Comparison of ENCODE assay signal across 8 cellular contexts in the genomic region with DNA sequence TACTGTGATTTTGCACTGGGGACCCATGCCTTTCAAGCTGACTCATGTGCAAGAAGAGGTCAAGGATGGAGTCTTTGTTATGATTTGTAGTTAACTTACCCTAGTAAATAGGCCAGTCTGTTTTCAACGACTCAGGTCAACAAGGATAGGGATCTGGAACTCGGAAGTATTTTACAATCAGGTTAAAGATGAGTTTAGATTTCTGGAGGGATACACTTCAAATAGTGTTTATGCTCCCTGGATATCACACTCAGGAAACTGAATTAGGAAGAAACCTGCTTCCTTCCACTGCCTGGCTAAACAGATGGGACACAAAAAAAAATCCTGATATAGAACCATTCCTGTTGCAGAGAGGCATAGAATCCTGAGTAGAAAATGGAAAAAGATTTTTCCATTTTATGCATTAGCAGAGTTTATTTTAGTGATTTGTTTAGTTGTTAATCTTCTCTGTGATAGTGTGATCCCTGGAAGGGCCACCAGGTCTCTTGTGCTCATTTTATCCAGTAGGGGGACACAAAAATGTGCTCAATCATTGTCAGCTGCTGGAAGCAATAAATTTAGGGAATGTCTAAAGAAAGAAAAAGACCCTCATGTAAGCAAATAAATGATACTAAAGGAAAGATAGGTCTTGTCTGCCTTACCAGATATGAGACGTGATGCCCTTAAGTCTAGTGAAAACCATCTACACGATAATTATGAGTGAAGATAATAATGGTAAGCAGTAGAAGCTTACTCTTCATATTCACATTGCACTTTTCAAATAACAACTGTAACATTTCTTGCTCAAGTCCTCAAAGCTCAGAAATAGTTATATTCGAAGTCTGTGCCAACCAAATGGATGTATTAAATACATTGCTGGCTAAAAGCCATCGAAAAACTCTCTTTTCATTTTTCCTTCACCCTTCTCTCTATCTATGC.
DNase-seq lines count a peak whose midpoint lies in the region; ATAC-seq and TF ChIP-seq lines count a peak whose summit lies in the region.

No MANE protein-coding gene starts in this region.

- TF ChIP-seq CTCF in AG09319 (IDR thresholded peaks at IDR 0.05; ENCODE audit: low read depth, low read length) (peak; percentile 39), RWPE1 (conservative IDR thresholded peaks at IDR 0.05; ENCODE audit: low read depth) (0 out of 2 replicates have a peak, but pooled peaks have one; percentile 7), fibroblast of villous mesenchyme (IDR thresholded peaks at IDR 0.05; ENCODE audit: insufficient read depth, low read depth, low read length) (peak; percentile 54)

- H3K4me3 ChIP-seq in fibroblast of villous mesenchyme (ENCODE audit: low read depth, low read length) = no peak overlapping the region

- ATAC-seq in GM18505 (IDR thresholded peaks at IDR 0.05; ENCODE audit: unreplicated experiment) (no peak), GM21786 (IDR thresholded peaks at IDR 0.05; ENCODE audit: unreplicated experiment) (no peak)

- CTCF ChIA-PET in RWPE1 (lab: Yijun Ruan, JAX) = interaction anchor here (0.6 to 0.7 kb wide), 4 partner anchors 9 to 521 kb away, joined by 3 to 5 read pairs (median 3); no protein-coding TSS in a partner anchor

- H3K27ac ChIP-seq in RWPE1 = no peak overlapping the region

- TF ChIP-seq POLR2A in GM18505 (IDR thresholded peaks at IDR 0.05; ENCODE audit: borderline replicate concordance, extremely low read depth, insufficient read depth, insufficient read length) = no peak

- POLR2A ChIA-PET in RWPE1 (lab: Yijun Ruan, JAX; ENCODE audit: low non-redundant PET) = no interaction called here

- DNase-seq in AG09319 (ENCODE audit: extremely low read depth, low read depth) = no peak
- peak; percentile 20 for DNase-seq in HuH-7 (ENCODE audit: low spot score)
- DNase-seq in RWPE1 (ENCODE audit: low spot score) = peak; percentile 11
- peak; percentile 48 for DNase-seq in fibroblast of villous mesenchyme (ENCODE audit: low read depth)
- peak; percentile 47 for DNase-seq in putamen (ENCODE audit: low spot score)
- no peak for DNase-seq in hepatic stellate cell (ENCODE audit: low spot score)

Comparison
In these comparisons a context has a peak if more than half of its experiments do, and no peak if none do; other contexts are left out.
1. DNase-seq: peak in HuH-7 (single experiment), RWPE1 (single experiment), fibroblast of villous mesenchyme (single experiment) and putamen (single experiment); none in AG09319 (single experiment) and hepatic stellate cell (single experiment).
2. Peak in every context shown above with its lines, with median percentiles within 50 percentile points of each other: CTCF ChIP-seq.